ENCODE assay signal across 20 cellular contexts in the genomic region with DNA sequence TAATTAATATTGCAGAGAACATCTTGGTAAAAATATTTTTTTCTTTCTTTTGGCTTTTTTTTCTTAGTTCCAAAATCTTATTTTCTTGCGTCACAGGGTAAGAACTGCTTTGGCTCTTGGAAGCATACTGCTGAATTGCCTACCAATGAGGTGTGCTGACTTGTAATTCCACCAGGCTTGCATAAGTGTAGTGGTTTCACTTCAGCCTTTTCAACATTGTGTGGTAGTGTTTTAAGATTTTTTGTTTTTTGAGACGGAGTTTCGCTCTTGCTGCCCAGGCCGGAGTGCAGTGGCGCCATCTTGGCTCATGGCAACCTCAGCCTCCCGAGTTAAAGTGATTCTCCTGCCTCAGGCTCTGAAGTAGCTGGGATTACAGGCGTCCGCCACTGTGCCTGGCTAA.
"Had no signal": no experiment of that assay in that cellular context is flagged by ENCODE, and none has a peak within 500 bp of the region (broad histone marks: within the 10 kb centered on the region; RNA-seq: fewer than 3 reads in every experiment).

No MANE protein-coding gene starts in this region.

- H3K4me3 Mint-ChIP-seq: activated naive CD4-positive, alpha-beta T cell treated with anti-CD3 and anti-CD28 coated beads, Interleukin-2, amount 50 U/mL, for 24 hours; brain; effector memory CD8-positive, alpha-beta T cell; neural progenitor cell; T-helper 2 cell treated with Interferon-gamma antibody and Interleukin-4, amounts not matched to agents 5 μg/mL and 100 μg/mL, for 36 hours had no signal

- H3K4me1 Mint-ChIP-seq: neural progenitor cell had no signal

- H3K9me3 Mint-ChIP-seq: activated naive CD4-positive, alpha-beta T cell treated with anti-CD3 and anti-CD28 coated beads, Interleukin-2, amount 50 U/mL, for 24 hours; activated T-helper 2 cell treated with anti-CD3 and anti-CD28 coated beads, Interferon-gamma antibody, Interleukin-2, Interleukin-4, amounts not matched to agents 10 μg/mL and 5 μg/mL and 100 μg/mL, durations not matched to agents 14 hours and 24 hours and 36 hours; effector memory CD8-positive, alpha-beta T cell; T-helper 2 cell treated with Interferon-gamma antibody and Interleukin-4, amounts not matched to agents 5 μg/mL and 100 μg/mL, for 36 hours had no signal

- DNase-seq: activated CD4-positive, alpha-beta T cell treated with anti-CD3 and anti-CD28 coated beads, Interleukin-2, amount 50 U/mL, for 4 hours; activated T-cell treated with anti-CD3 and anti-CD28 coated beads, Interleukin-2, amount 50 U/mL, for 1 hour; amygdala; central memory CD4-positive, alpha-beta T cell; effector memory CD8-positive, alpha-beta T cell; gastrocnemius medialis; heart right ventricle; left colon; pancreas; stimulated activated CD4-positive, alpha-beta T cell treated with anti-CD3 and anti-CD28 coated beads, Interleukin-12 subunit alpha, Interleukin-12 subunit beta, amount 100 ng/mL, for 4 hours; stimulated activated CD4-positive, alpha-beta T cell treated with anti-CD3 and anti-CD28 coated beads, Interleukin-2, amount 100 ng/mL, for 24 hours; stomach; testis; upper lobe of right lung had no signal

- H3K27ac Mint-ChIP-seq: activated naive CD4-positive, alpha-beta T cell treated with anti-CD3 and anti-CD28 coated beads, Interleukin-2, amount 50 U/mL, for 24 hours; activated T-helper 2 cell treated with anti-CD3 and anti-CD28 coated beads, Interferon-gamma antibody, Interleukin-2, Interleukin-4, amounts not matched to agents 10 μg/mL and 5 μg/mL and 100 μg/mL, durations not matched to agents 14 hours and 24 hours and 36 hours; brain; effector memory CD8-positive, alpha-beta T cell; neural progenitor cell; T-helper 2 cell treated with Interferon-gamma antibody and Interleukin-4, amounts not matched to agents 5 μg/mL and 100 μg/mL, for 36 hours had no signal

- ATAC-seq: activated CD4-positive, CD25-positive, alpha-beta regulatory T cell treated with anti-CD3 and anti-CD28 coated beads, Interleukin-2, amount 50 U/mL, for 24 hours; effector memory CD8-positive, alpha-beta T cell; gastrocnemius medialis; heart right ventricle; left colon; upper lobe of right lung had no signal

- H3K27me3 Mint-ChIP-seq: activated naive CD4-positive, alpha-beta T cell treated with anti-CD3 and anti-CD28 coated beads, Interleukin-2, amount 50 U/mL, for 24 hours; brain; effector memory CD8-positive, alpha-beta T cell had no signal

- H3K4me3 ChIP-seq: gastrocnemius medialis, heart right ventricle, neural progenitor cell, pancreas, stomach, testis, upper lobe of right lung had no signal
